In the genomic region with DNA sequence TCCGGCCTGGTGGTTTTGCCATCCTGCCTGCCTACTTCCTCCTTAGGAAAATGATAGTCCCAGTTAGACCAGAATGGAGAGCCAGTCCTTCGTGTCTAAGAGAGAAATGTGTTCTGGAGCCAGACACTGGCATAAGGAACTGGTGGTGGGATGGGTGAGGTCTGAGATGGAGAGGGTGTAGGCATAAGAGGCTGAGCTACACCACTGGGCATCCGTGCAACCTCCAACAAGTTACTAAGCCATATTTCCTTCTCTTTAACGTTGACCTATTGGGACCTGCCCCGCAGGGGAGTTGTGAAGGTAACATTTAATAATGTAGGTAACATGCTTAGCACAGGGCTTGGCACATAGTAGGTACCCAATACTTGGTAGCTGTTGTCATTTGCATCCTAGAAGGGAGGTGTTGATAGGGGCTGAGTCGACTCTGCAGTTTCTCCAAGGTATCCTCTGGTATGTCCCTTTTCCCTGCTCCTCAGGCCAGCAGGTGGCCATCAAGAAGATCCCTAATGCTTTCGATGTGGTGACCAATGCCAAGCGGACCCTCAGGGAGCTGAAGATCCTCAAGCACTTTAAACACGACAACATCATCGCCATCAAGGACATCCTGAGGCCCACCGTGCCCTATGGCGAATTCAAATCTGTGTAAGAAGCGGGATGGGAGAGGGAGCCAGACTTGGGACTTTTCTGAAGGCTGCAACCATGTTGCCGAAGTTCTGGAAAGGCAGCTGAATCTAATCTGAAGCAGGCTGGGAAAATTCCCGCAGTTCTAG, we compare ENCODE assay signal across 1 cellular context.
TF ChIP-seq lines count a peak whose summit lies in the region.

No MANE protein-coding gene starts in this region.

TF ChIP-seq in IMR-90, 13 proteins besides CTCF, POLR2A, EP300 and RAD21:
- TF ChIP-seq, protein P1, sequence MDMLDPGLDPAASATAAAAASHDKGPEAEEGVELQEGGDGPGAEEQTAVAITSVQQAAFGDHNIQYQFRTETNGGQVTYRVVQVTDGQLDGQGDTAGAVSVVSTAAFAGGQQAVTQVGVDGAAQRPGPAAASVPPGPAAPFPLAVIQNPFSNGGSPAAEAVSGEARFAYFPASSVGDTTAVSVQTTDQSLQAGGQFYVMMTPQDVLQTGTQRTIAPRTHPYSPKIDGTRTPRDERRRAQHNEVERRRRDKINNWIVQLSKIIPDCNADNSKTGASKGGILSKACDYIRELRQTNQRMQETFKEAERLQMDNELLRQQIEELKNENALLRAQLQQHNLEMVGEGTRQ (IDR thresholded peaks at IDR 0.05; ENCODE audit: low read depth, low read length): no peak
- TF ChIP-seq, protein P2, sequence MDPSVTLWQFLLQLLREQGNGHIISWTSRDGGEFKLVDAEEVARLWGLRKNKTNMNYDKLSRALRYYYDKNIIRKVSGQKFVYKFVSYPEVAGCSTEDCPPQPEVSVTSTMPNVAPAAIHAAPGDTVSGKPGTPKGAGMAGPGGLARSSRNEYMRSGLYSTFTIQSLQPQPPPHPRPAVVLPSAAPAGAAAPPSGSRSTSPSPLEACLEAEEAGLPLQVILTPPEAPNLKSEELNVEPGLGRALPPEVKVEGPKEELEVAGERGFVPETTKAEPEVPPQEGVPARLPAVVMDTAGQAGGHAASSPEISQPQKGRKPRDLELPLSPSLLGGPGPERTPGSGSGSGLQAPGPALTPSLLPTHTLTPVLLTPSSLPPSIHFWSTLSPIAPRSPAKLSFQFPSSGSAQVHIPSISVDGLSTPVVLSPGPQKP (IDR thresholded peaks at IDR 0.05; ENCODE audit: borderline replicate concordance, low read depth, low read length): no peak
- TF ChIP-seq NFE2L2 (IDR thresholded peaks at IDR 0.05; ENCODE audit: low read depth, low read length) (no peak), MXI1 (IDR thresholded peaks at IDR 0.05; ENCODE audit: borderline replicate concordance, low read depth, low read length) (no peak), RFX5 (IDR thresholded peaks at IDR 0.05; ENCODE audit: low read depth, low read length) (no peak), BHLHE40 (IDR thresholded peaks at IDR 0.05; ENCODE audit: low read depth, low read length) (no peak), CHD1 (IDR thresholded peaks at IDR 0.05; ENCODE audit: low read depth, low read length) (no peak), RCOR1 (IDR thresholded peaks at IDR 0.05; ENCODE audit: insufficient replicate concordance, low read length) (no peak), SMC3 (IDR thresholded peaks at IDR 0.05; ENCODE audit: low read depth, low read length) (no peak), CEBPB (IDR thresholded peaks at IDR 0.05; ENCODE audit: low read depth, low read length) (no peak), MAZ (IDR thresholded peaks at IDR 0.05; ENCODE audit: borderline replicate concordance, low read depth, low read length) (no peak), MAFK (IDR thresholded peaks at IDR 0.05; ENCODE audit: low read depth, low read length) (no peak), FOS (IDR thresholded peaks at IDR 0.05; ENCODE audit: low read depth, low read length) (no peak)
